18 cellular contexts compared by ENCODE assay signal in the genomic region with DNA sequence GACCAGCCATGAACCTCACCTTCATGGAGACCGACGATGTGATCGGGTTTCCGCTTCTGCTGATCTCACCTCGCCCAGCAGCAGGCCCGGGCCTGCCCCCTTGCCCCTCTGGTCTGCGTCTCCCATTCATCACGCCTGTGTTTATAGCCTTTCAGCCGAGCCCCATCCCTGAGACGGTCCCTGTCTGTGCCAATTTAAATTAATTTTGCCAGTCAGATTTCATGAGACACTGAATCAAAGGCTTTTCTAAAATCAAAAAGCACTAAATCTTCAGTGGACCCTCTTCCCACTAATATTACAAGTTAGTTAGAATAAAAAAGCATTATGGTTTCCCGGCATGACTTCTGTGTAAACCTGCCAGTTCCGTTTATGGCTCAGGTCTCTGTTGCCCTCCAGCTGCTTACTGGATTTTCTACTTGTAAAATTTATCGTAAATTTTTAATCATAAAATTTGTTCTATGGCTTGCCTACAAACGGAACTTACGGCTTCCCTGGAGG.
"Had no signal": no experiment of that assay in that cellular context is flagged by ENCODE, and none has a peak within 500 bp of the region (broad histone marks: within the 10 kb centered on the region; RNA-seq: fewer than 3 reads in every experiment).

No MANE protein-coding gene starts in this region.

- H3K9me3 Mint-ChIP-seq: activated T-cell treated with anti-CD3 and anti-CD28 coated beads, Interleukin-2, amount 50 U/mL, for 4 hours; stimulated activated naive B cell treated with anti-CD40 and anti-IgM and Interleukin-4, amounts not matched to agents 10 μg/mL and 1 μg/mL and 100 μg/mL, for 72 hours had no signal

- H3K36me3 Mint-ChIP-seq: activated naive CD8-positive, alpha-beta T cell; naive thymus-derived CD4-positive, alpha-beta T cell; stimulated activated naive B cell treated with anti-CD40 and anti-IgM and Interleukin-4, amounts not matched to agents 10 μg/mL and 1 μg/mL and 100 μg/mL, for 72 hours had no signal

- H3K27me3 ChIP-seq: brain microvascular endothelial cell, right lobe of liver had no signal

- H3K4me3 Mint-ChIP-seq: activated naive CD8-positive, alpha-beta T cell; activated T-cell treated with anti-CD3 and anti-CD28 coated beads, Interleukin-2, amount 50 U/mL, for 4 hours; naive thymus-derived CD4-positive, alpha-beta T cell; stimulated activated naive B cell treated with anti-CD40 and anti-IgM and Interleukin-4, amounts not matched to agents 10 μg/mL and 1 μg/mL and 100 μg/mL, for 72 hours; T-helper 17 cell had no signal

- H3K27ac Mint-ChIP-seq: activated naive CD8-positive, alpha-beta T cell; naive thymus-derived CD4-positive, alpha-beta T cell; stimulated activated naive B cell treated with anti-CD40 and anti-IgM and Interleukin-4, amounts not matched to agents 10 μg/mL and 1 μg/mL and 100 μg/mL, for 72 hours; T-helper 17 cell had no signal

- H3K4me1 ChIP-seq: psoas muscle, right lobe of liver had no signal

- DNase-seq: activated CD4-positive, alpha-beta T cell treated with anti-CD3 and anti-CD28 coated beads, Interleukin-2, amount 50 U/mL, for 48 hours; activated gamma-delta T cell; activated T-cell treated with anti-CD3 and anti-CD28 coated beads, Interleukin-2, amount 50 U/mL, for 4 hours; brain microvascular endothelial cell; cerebellar nuclear complex; dermis blood vessel endothelial cell; head of caudate nucleus; left colon; naive thymus-derived CD4-positive, alpha-beta T cell; nucleus accumbens; psoas muscle; right lobe of liver; stimulated activated CD4-positive, alpha-beta T cell treated with anti-CD3 and anti-CD28 coated beads, Interleukin-2, amount 100 ng/mL, for 24 hours; stimulated activated naive B cell treated with anti-CD40 and anti-IgM and Interleukin-4, amounts not matched to agents 10 μg/mL and 1 μg/mL and 100 μg/mL, for 72 hours; T-helper 17 cell had no signal

- H3K4me1 Mint-ChIP-seq: naive thymus-derived CD4-positive, alpha-beta T cell; stimulated activated naive B cell treated with anti-CD40 and anti-IgM and Interleukin-4, amounts not matched to agents 10 μg/mL and 1 μg/mL and 100 μg/mL, for 72 hours; T-helper 17 cell had no signal

- H3K27ac ChIP-seq: brain microvascular endothelial cell, psoas muscle, right lobe of liver had no signal

- H3K36me3 ChIP-seq: brain microvascular endothelial cell, right lobe of liver had no signal

- ATAC-seq: activated CD4-positive, CD25-positive, alpha-beta regulatory T cell treated with anti-CD3 and anti-CD28 coated beads, Interleukin-2, amount 50 U/mL, for 24 hours; activated T-cell treated with anti-CD3 and anti-CD28 coated beads, Interleukin-2, amount 50 U/mL, for 4 hours; esophagus mucosa; left colon; naive thymus-derived CD4-positive, alpha-beta T cell; psoas muscle; right lobe of liver; stimulated activated naive B cell treated with anti-CD40 and anti-IgM and Interleukin-4, amounts not matched to agents 10 μg/mL and 1 μg/mL and 100 μg/mL, for 72 hours; T-helper 17 cell had no signal

- H3K9me3 ChIP-seq: psoas muscle, right lobe of liver had no signal

- H3K4me3 ChIP-seq: psoas muscle, right lobe of liver had no signal
